Comparison of ENCODE assay signal across 1 cellular context in the genomic region with DNA sequence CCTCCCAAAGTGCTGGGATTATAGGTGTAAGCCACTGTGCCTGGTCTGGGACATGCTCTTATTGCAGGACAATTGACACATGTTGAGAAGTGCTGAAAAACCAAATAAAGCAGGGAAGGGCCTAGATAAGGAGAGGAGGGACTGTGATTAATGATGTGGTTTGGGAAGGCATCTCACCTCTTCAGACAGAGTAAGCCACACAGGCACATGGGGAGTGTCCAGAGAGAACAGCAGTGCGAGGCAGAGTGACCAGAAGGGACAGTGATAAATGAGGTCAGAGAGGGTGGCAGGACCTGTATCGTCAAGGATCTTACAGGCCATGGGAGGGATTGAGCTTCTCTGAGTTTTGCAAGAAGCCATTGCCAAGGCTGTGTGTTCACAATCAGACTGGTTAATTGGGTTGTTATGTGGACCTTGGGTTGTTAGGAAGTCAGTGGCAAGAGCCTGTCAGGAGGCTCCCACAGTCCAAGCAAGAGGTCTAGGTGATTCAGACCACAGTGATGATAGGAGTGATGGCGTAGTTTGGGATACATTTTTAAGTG.
TF ChIP-seq lines count a peak whose summit lies in the region.

No MANE protein-coding gene starts in this region.

TF ChIP-seq in K562, 482 proteins besides CTCF, POLR2A, EP300 and RAD21:
- TF ChIP-seq MYNN (IDR thresholded peaks at IDR 0.05), result no peak
- no peak for TF ChIP-seq MYNN (CRISPR knock-in tag; IDR thresholded peaks at IDR 0.05)
- peak; percentile 77 for TF ChIP-seq MEIS2 (IDR thresholded peaks at IDR 0.05; ENCODE audit: partially characterized antibody)
- TF ChIP-seq PBX2 (CRISPR knock-in tag; IDR thresholded peaks at IDR 0.05; ENCODE audit: low read depth), result no peak
- peak; percentile 82 for TF ChIP-seq PBX2 (tag; conservative IDR thresholded peaks at IDR 0.05; ENCODE audit: low read depth)
- TF ChIP-seq PKNOX1 (IDR thresholded peaks at IDR 0.05), result peak; percentile 81
